8 cellular contexts compared by ENCODE assay signal in the genomic region with DNA sequence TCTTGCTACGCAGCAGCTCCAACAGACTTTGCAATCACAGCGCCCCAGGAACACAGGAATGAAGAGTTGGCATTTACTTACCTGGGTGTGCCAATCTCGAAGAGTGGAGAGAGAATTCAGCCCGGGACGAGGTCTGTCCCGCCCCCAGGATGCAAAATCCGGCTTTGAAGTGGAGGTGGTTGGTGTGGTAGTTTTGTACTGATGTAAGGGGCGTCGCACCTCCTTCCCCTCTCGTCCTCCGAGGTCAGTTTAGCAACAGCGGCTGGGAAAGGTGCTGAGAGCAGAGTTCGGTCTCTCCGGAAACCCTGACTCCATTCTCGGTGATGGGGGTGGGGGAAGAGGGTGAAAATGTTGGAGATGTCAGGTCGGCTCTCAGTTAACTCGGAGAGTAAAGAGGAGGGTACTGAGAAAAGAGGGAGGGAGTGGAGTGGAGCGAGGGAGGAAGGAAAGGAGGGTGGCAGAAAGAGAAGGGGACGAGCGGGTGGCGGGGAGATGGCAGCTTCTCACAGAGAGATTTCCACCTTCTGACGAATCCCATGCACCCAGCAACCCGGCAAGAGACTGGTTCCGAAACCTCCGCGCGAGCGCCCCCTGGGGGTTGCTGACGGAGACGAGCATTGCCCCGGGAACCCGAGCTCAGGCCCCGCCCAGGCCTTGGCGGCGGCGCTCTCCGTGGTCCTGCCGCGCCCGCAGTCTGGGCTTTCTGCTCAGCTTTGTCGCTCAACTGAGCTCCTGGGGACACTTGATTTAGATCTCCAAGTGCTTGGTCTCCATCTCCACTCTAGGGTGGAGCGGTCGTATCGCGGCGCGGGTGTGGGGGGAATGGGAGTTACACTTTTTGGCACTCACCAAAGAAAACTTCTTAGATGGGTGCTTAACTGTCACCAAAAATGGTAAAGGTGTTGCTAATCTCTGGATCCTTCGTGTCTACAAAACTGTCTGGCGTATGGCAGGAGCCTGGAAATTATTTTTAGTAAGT. TPM values are rescaled to one million over a fixed set of nuclear protein-coding genes. Genes with fewer than 3 reads are reported as not detected.
DNase-seq lines count a peak whose midpoint lies in the region; ATAC-seq and TF ChIP-seq lines count a peak whose summit lies in the region.

A gene (minus strand): TSS at position 529 of the 979 bp plus-strand sequence.

- H3K4me1 ChIP-seq in body of pancreas (peaks cover 11% of the 10 kb centered on the region), iPS DF 6.9 (ENCODE audit: control insufficient read depth, insufficient read depth, low read length) (no peaks in the 10 kb centered on the region), sigmoid colon (peaks cover 0 to 10% (median 9%) of the 10 kb centered on the region in 4 donors)

- H3K9me3 ChIP-seq in body of pancreas (no peaks in the 10 kb centered on the region), iPS DF 6.9 (ENCODE audit: control insufficient read depth, insufficient read depth, low read length) (no peaks in the 10 kb centered on the region), sigmoid colon (no peaks in the 10 kb centered on the region)

- peaks cover 0 to 8% of the 10 kb centered on the region in 2 donors for H3K27me3 ChIP-seq in body of pancreas
- H3K27me3 ChIP-seq in iPS DF 6.9 (ENCODE audit: control insufficient read depth, insufficient read depth, low read length): peaks cover 2% of the 10 kb centered on the region; the same call in 1 of the 2 replicates
- peaks cover 18 to 67% (median 46%) of the 10 kb centered on the region in 3 donors for H3K27me3 ChIP-seq in sigmoid colon

- intact Hi-C loops in body of pancreas (cut with DNase I) (loop anchor here (10.0 kb wide), 1 partner anchor 240 kb away; no protein-coding TSS in a partner anchor), sigmoid colon (cut with DNase I) (no loop called here)

- no peak for TF ChIP-seq EP300 in sigmoid colon (IDR thresholded peaks at IDR 0.05)

- peak; percentile 86 for TF ChIP-seq CTCF in GM12873 (IDR thresholded peaks at IDR 0.05; ENCODE audit: insufficient read depth, low read depth, low read length, missing control alignments)
- TF ChIP-seq CTCF in body of pancreas (IDR thresholded peaks at IDR 0.05): peak; percentile 60 to 83 (median 74)
- TF ChIP-seq CTCF in sigmoid colon (IDR thresholded peaks at IDR 0.05): peak in 2 of 4 experiments; percentile 17 to 18

- H3K36me3 ChIP-seq in body of pancreas (replicated peaks in 1 of 2; ENCODE audit: insufficient read depth in 1 of 2, low read depth in 2 of 2) (no peaks in the 10 kb centered on the region), iPS DF 6.9 (ENCODE audit: control insufficient read depth, insufficient read depth, low read length) (no peaks in the 10 kb centered on the region), sigmoid colon (no peaks in the 10 kb centered on the region)

- H3K4me3 ChIP-seq in body of pancreas (no peak within 1 kb of the TSS), iPS DF 6.9 (ENCODE audit: low read length) (peak within 1 kb of the TSS; percentile 51; the same call in 1 of the 2 replicates), sigmoid colon (peak within 1 kb of the TSS in 1 of 4 donors; percentile 18)

- ATAC-seq in HG02970 (IDR thresholded peaks at IDR 0.05; ENCODE audit: low FRiP score, unreplicated experiment): peak; percentile 60
- ATAC-seq in body of pancreas: peak; percentile 95

- 5% methylated on average over 47 to 48 of the region's 49 CpGs for WGBS in body of pancreas, 2 donors
- WGBS in iPS DF 6.9 (ENCODE audit: insufficient coverage, insufficient read length): no CpG with 5 or more reads among the region's 49 CpGs
- WGBS in sigmoid colon, 2 donors: 5 to 8% methylated on average over 49 of the region's 49 CpGs

- peak; percentile 79 to 90 for DNase-seq in NCI-H1930 (lab: John Stamatoyannopoulos, UW)
- peak; percentile 28 for DNase-seq in T-helper 9 cell
- DNase-seq in body of pancreas: peak; percentile 69 to 87 (median 84)
- peak; percentile 75 for DNase-seq in iPS DF 6.9 (ENCODE audit: low read depth, low spot score)
- DNase-seq in sigmoid colon: peak; percentile 68
- no peak for DNase-seq in effector CD8-positive, alpha-beta T cell (lab: John Stamatoyannopoulos, UW)

- TF ChIP-seq POLR2A in body of pancreas (IDR thresholded peaks at IDR 0.05): no peak
- TF ChIP-seq POLR2A in sigmoid colon (IDR thresholded peaks at IDR 0.05): no peak

- H3K27ac ChIP-seq in body of pancreas (no peak within 1 kb of the TSS), iPS DF 6.9 (ENCODE audit: low read length) (no peak within 1 kb of the TSS), sigmoid colon (no peak within 1 kb of the TSS)

RNA-seq across cellular contexts. Expression of the gene that starts here (rescaled TPM):
- not detected for total RNA-seq in body of pancreas
- under 1 TPM in 3 of 4 donors, not detected in 1; 0.33 to 0.71 (median 0.54) TPM for total RNA-seq in sigmoid colon
- 1 to 10 TPM in 1 of 3 donors, under 1 TPM in 1, not detected in 1; 0.23 to 1.1 TPM for polyA plus RNA-seq in sigmoid colon

Comparison
In these comparisons a context has a peak if more than half of its experiments do, and no peak if none do; other contexts are left out.
1. Peak in DNase-seq and ATAC-seq in body of pancreas; RNA of the gene not detected or under 1 TPM.